In the genomic region with DNA sequence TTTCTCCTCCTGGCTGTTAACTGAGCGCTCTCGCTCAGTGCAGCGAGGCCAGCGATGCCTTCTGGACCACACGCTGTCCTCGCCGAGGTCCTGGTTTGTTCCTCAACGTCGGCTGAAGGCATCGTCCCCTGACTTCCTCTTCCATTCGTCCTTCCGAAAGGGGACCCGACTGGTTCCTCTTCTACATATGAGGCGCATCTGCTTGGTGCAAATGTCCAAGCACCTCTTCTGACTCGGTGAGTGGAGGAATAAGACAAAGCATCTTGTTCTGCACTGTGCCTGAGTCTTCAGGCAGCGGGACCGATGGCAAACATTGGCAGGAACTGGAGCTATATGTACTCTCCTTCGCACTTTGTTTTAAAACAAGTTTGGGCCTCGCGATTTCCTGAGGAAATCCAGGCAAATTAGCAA, we compare ENCODE assay signal across 8 cellular contexts. TPM values are rescaled to one million over a fixed set of nuclear protein-coding genes. Genes with fewer than 3 reads are reported as not detected.
A peak's percentile ranks its signal among the peaks of the same experiment; 100 is the strongest.
DNase-seq lines count a peak whose midpoint lies in the region; ATAC-seq lines count a peak whose summit lies in the region.

No MANE protein-coding gene starts in this region.

- peaks cover 0 to 4% (median 0%) of the 10 kb centered on the region in 8 donors for H3K9me3 Mint-ChIP-seq in CD4-positive, alpha-beta memory T cell
- no peaks in the 10 kb centered on the region for H3K9me3 Mint-ChIP-seq in activated CD4-positive, alpha-beta memory T cell treated with anti-CD3 and anti-CD28 coated beads for 36 hours

- no peak overlapping the region for H3K4me3 ChIP-seq in CD4-positive, alpha-beta memory T cell (ENCODE audit: low read length in 2 of 2)
- H3K4me3 ChIP-seq in right cardiac atrium (ENCODE audit: low read length) (peak overlapping the region; percentile 57), skeletal muscle satellite cell (ENCODE audit: low read length) (peak overlapping the region; percentile 83)

- no peaks in the 10 kb centered on the region for H3K36me3 ChIP-seq in CD4-positive, alpha-beta memory T cell (ENCODE audit: insufficient read depth, low read length)
- H3K36me3 ChIP-seq in skeletal muscle satellite cell (ENCODE audit: insufficient read depth, low read length): no peaks in the 10 kb centered on the region

- H3K4me3 Mint-ChIP-seq in CD4-positive, alpha-beta memory T cell: peak overlapping the region; percentile 46 to 84 (median 78)
- peak overlapping the region; percentile 38 for H3K4me3 Mint-ChIP-seq in activated CD4-positive, alpha-beta memory T cell treated with anti-CD3 and anti-CD28 coated beads for 36 hours

- H3K4me2 ChIP-seq in skeletal muscle satellite cell (ENCODE audit: low read length): peak overlapping the region; percentile 96

- intact Hi-C loops in CD4-positive, alpha-beta memory T cell (cut with micrococcal nuclease): no loop called here
- intact Hi-C loops in activated CD4-positive, alpha-beta memory T cell treated with anti-CD3 and anti-CD28 coated beads for 36 hours (cut with micrococcal nuclease): no loop called here
- intact Hi-C loops in right cardiac atrium (cut with DNase I): loop anchor here in 1 of 4 donors (10.0 kb wide), 1 partner anchor 277 kb away; no protein-coding TSS in a partner anchor

- ATAC-seq in GM19324 (IDR thresholded peaks at IDR 0.05; ENCODE audit: low FRiP score, unreplicated experiment) (peak; percentile 17), HG03354 (IDR thresholded peaks at IDR 0.05; ENCODE audit: poor library complexity, severe bottlenecking, unreplicated experiment) (peak; percentile 30), right cardiac atrium (no peak)

- H3K9me3 ChIP-seq in CD4-positive, alpha-beta memory T cell (ENCODE audit: control insufficient read depth in 1 of 2, low read length in 2 of 2): no peaks in the 10 kb centered on the region
- no peaks in the 10 kb centered on the region for H3K9me3 ChIP-seq in right cardiac atrium (ENCODE audit: control insufficient read depth, low read length)
- no peaks in the 10 kb centered on the region for H3K9me3 ChIP-seq in skeletal muscle satellite cell (replicated peaks; ENCODE audit: low read length)

- 2% methylated on average over 20 of the region's 20 CpGs for WGBS in right cardiac atrium

- DNase-seq in CD4-positive, alpha-beta memory T cell: no peak
- no peak for DNase-seq in activated CD4-positive, alpha-beta memory T cell treated with anti-CD3 and anti-CD28 coated beads for 36 hours
- DNase-seq in right cardiac atrium (peak in 2 of 3 donors; percentile 17 to 37), amniotic stem cell (lab: John Stamatoyannopoulos, UW) (no peak)
- DNase-seq in NK-92 treated with Interleukin-12 subunit alpha and Interleukin-12 subunit beta, amount 100 ng/mL, for 24 hours (lab: John Stamatoyannopoulos, UW): no peak

- H3K27ac ChIP-seq in CD4-positive, alpha-beta memory T cell (ENCODE audit: low read depth, low read length): no peak overlapping the region
- no peak overlapping the region for H3K27ac ChIP-seq in right cardiac atrium (ENCODE audit: low read length)

- POLR2A ChIA-PET in CD4-positive, alpha-beta memory T cell (lab: Charles Lee; ENCODE audit: partially characterized antibody): no interaction called here
- POLR2A ChIA-PET in activated CD4-positive, alpha-beta memory T cell treated with anti-CD3 and anti-CD28 coated beads for 36 hours (lab: Charles Lee): no interaction called here

- no peak overlapping the region for H3K27ac Mint-ChIP-seq in CD4-positive, alpha-beta memory T cell
- H3K27ac Mint-ChIP-seq in activated CD4-positive, alpha-beta memory T cell treated with anti-CD3 and anti-CD28 coated beads for 36 hours: no peak overlapping the region

- H3K36me3 Mint-ChIP-seq in CD4-positive, alpha-beta memory T cell: no peaks in the 10 kb centered on the region
- no peaks in the 10 kb centered on the region for H3K36me3 Mint-ChIP-seq in activated CD4-positive, alpha-beta memory T cell treated with anti-CD3 and anti-CD28 coated beads for 36 hours

- CTCF ChIA-PET in CD4-positive, alpha-beta memory T cell (lab: Charles Lee; ENCODE audit: partially characterized antibody): no interaction called here
- CTCF ChIA-PET in activated CD4-positive, alpha-beta memory T cell treated with anti-CD3 and anti-CD28 coated beads for 36 hours (lab: Charles Lee): no interaction called here

- peaks cover 9% of the 10 kb centered on the region for H3K27me3 ChIP-seq in CD4-positive, alpha-beta memory T cell (ENCODE audit: insufficient read depth, low read length)
- H3K27me3 ChIP-seq in right cardiac atrium (ENCODE audit: control insufficient read depth, insufficient read depth) (no peaks in the 10 kb centered on the region), skeletal muscle satellite cell (ENCODE audit: control insufficient read depth, insufficient read depth, low read length) (peaks cover 32% of the 10 kb centered on the region)

- H3K9ac ChIP-seq in skeletal muscle satellite cell (ENCODE audit: low read depth, low read length): peak overlapping the region; percentile 46

- H3K4me1 ChIP-seq in CD4-positive, alpha-beta memory T cell (ENCODE audit: insufficient read depth, low read length): no peaks in the 10 kb centered on the region
- H3K4me1 ChIP-seq in right cardiac atrium (ENCODE audit: control insufficient read depth, insufficient read depth, low read length): no peaks in the 10 kb centered on the region
- peaks cover 17% of the 10 kb centered on the region for H3K4me1 ChIP-seq in skeletal muscle satellite cell (ENCODE audit: control insufficient read depth, insufficient read depth, low read length)

- H3K27me3 Mint-ChIP-seq in CD4-positive, alpha-beta memory T cell: peaks cover 44 to 57% of the 10 kb centered on the region in 2 donors
- peaks cover 59% of the 10 kb centered on the region for H3K27me3 Mint-ChIP-seq in activated CD4-positive, alpha-beta memory T cell treated with anti-CD3 and anti-CD28 coated beads for 36 hours

- H3K4me1 Mint-ChIP-seq in CD4-positive, alpha-beta memory T cell: peaks cover 0 to 27% (median 15%) of the 10 kb centered on the region in 4 donors
- peaks cover 12% of the 10 kb centered on the region for H3K4me1 Mint-ChIP-seq in activated CD4-positive, alpha-beta memory T cell treated with anti-CD3 and anti-CD28 coated beads for 36 hours (ENCODE audit: low read depth)

RNA-seq across cellular contexts. Expression of a gene that starts 0.7 kb away (rescaled TPM):
- not detected for total RNA-seq in CD4-positive, alpha-beta memory T cell
- polyA plus RNA-seq in CD4-positive, alpha-beta memory T cell: not detected
- total RNA-seq in activated CD4-positive, alpha-beta memory T cell treated with anti-CD3 and anti-CD28 coated beads for 36 hours: under 1 TPM; 0.17 to 0.19 TPM
- total RNA-seq in right cardiac atrium: 1 to 10 TPM; 3.0 to 4.3 (median 3.5) TPM
- 1.3 TPM for polyA plus RNA-seq in right cardiac atrium
- 1.5 TPM in 2 replicates for total RNA-seq in skeletal muscle satellite cell (2012; rRNA removed)

Comparison
In these comparisons a context has a peak if more than half of its experiments do, and no peak if none do; other contexts are left out.
1. DNase-seq: peak in right cardiac atrium (2 of 3); none in CD4-positive, alpha-beta memory T cell (0 of 5), activated CD4-positive, alpha-beta memory T cell treated with anti-CD3 and anti-CD28 coated beads for 36 hours (single experiment), NK-92 treated with Interleukin-12 subunit alpha and Interleukin-12 subunit beta, amount 100 ng/mL, for 24 hours (single experiment) and amniotic stem cell (single experiment).
2. H3K4me3 ChIP-seq: peak in right cardiac atrium (single experiment) and skeletal muscle satellite cell (single experiment); none in CD4-positive, alpha-beta memory T cell (0 of 2).
3. ATAC-seq: peak in GM19324 (single experiment) and HG03354 (single experiment); none in right cardiac atrium (0 of 2).